In the genomic region with DNA sequence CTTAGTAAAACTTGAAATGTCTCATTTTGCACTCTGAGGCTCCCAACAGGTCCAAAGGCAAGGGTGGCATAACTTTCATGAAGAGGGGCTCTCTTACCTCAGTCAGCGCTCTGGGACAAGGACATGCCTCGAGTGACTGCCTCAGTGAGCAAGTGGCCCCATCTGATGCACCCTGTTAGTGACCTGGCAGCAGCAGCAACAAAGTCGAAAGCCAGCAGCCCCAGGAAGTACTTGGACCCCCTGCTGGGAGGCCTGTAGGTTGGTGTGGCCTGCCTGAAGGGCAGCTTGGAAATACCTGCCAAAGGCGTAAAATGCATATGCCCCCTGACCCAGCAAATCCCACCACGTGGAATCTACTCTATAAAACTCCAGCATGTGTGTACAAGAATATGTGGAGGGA, we compare ENCODE assay signal across 16 cellular contexts.
"Had no signal": no experiment of that assay in that cellular context is flagged by ENCODE, and none has a peak within 500 bp of the region (broad histone marks: within the 10 kb centered on the region; RNA-seq: fewer than 3 reads in every experiment).

No MANE protein-coding gene starts in this region.

- H3K9me3 ChIP-seq: lower lobe of right lung, SK-N-SH, upper lobe of left lung had no signal

- FAIRE-seq: astrocyte, colon had no signal

- H3K4me3 ChIP-seq: lower lobe of right lung, upper lobe of left lung had no signal

- H3K27ac Mint-ChIP-seq: activated B cell treated with CpG ODN at 0.5 μM for 24 hours; progenitor cell of endocrine pancreas; stimulated activated memory B cell treated with anti-CD40 and anti-IgM and Interleukin-4, amounts not matched to agents 10 μg/mL and 1 μg/mL and 100 μg/mL, for 72 hours had no signal

- ATAC-seq: activated T-cell treated with anti-CD3 and anti-CD28 coated beads, Interleukin-2, amount 50 U/mL, for 4 hours; lower lobe of right lung; naive thymus-derived CD4-positive, alpha-beta T cell; right cardiac atrium; stimulated activated memory B cell treated with anti-CD40 and anti-IgM and Interleukin-4, amounts not matched to agents 10 μg/mL and 1 μg/mL and 100 μg/mL, for 72 hours had no signal

- H3K27ac ChIP-seq: lower lobe of right lung had no signal

- H3K9me3 Mint-ChIP-seq: activated B cell treated with CpG ODN at 0.5 μM for 24 hours; activated T-cell treated with anti-CD3 and anti-CD28 coated beads, Interleukin-2, amount 50 U/mL, for 4 hours; stimulated activated memory B cell treated with anti-CD40 and anti-IgM and Interleukin-4, amounts not matched to agents 10 μg/mL and 1 μg/mL and 100 μg/mL, for 72 hours had no signal

- H3K9ac ChIP-seq: SK-N-SH had no signal

- H3K4me1 Mint-ChIP-seq: stimulated activated memory B cell treated with anti-CD40 and anti-IgM and Interleukin-4, amounts not matched to agents 10 μg/mL and 1 μg/mL and 100 μg/mL, for 72 hours had no signal

- DNase-seq: activated B cell treated with CpG ODN at 0.5 μM for 24 hours; activated CD4-positive, alpha-beta T cell treated with anti-CD3 and anti-CD28 coated beads, Interleukin-2, amount 50 U/mL, for 1 hour; activated naive CD4-positive, alpha-beta T cell; activated T-cell treated with anti-CD3 and anti-CD28 coated beads, Interleukin-2, amount 50 U/mL, for 4 hours; effector CD4-positive, alpha-beta T cell; kidney glomerular epithelial cell; lower lobe of right lung; naive thymus-derived CD4-positive, alpha-beta T cell; SK-N-SH; T-helper 1 cell; upper lobe of left lung had no signal

- H3K27me3 Mint-ChIP-seq: activated B cell treated with CpG ODN at 0.5 μM for 24 hours; naive thymus-derived CD4-positive, alpha-beta T cell; progenitor cell of endocrine pancreas; stimulated activated memory B cell treated with anti-CD40 and anti-IgM and Interleukin-4, amounts not matched to agents 10 μg/mL and 1 μg/mL and 100 μg/mL, for 72 hours had no signal

- H3K4me3 Mint-ChIP-seq: activated B cell treated with CpG ODN at 0.5 μM for 24 hours; activated T-cell treated with anti-CD3 and anti-CD28 coated beads, Interleukin-2, amount 50 U/mL, for 4 hours; naive thymus-derived CD4-positive, alpha-beta T cell; stimulated activated memory B cell treated with anti-CD40 and anti-IgM and Interleukin-4, amounts not matched to agents 10 μg/mL and 1 μg/mL and 100 μg/mL, for 72 hours had no signal
